In the genomic region with DNA sequence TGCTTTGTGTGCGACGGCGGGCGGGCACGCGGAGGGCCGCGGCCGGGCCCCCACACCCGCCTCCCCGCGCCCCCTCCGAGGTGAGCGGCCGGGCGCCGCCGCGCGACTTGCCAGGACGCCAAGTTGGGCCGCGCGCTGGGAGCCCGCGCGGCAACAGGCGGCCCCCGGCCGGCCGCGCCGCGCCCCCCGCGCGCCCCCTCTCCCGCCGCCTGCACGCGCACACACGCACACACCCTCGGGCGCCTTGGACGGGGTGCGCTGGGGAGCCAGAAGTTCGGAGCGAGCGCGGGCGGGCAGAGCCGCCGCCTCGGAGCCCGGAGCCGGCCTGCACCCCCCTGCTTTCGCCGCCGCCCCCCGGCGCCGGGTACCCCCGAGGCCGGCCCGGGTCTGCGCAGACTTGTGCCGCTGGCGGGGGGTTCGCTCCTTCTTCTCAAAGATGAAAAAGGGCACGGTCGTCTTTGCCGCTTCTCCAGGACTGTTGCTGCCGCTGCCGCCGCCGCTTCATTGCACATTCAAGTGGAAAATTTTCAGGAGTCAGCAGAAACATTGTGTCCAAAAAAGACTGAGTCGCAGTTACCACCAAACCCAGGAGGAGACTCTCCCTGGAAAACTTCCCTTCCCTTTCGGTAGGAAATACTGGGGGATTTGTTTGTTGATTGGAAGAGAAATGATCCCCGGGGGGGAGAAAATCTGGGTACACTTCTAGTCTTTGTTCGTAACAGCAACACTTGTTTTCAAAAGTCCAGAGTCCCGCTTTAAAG, we compare ENCODE assay signal across 8 cellular contexts. TPM values are rescaled to one million over a fixed set of nuclear protein-coding genes. Genes with fewer than 3 reads are reported as not detected.
DNase-seq lines count a peak whose midpoint lies in the region; TF ChIP-seq lines count a peak whose summit lies in the region.

No MANE protein-coding gene starts in this region.

- H3K4me3 Mint-ChIP-seq in activated CD4-positive, alpha-beta T cell treated with anti-CD3 and anti-CD28 coated beads, Interleukin-2, amount 10 ng/mL, durations not matched to agents 7 days and 5 days, result peak overlapping the region; percentile 52
- H3K4me3 Mint-ChIP-seq in chondrocyte (ENCODE audit: unreplicated experiment), result peak overlapping the region; percentile 89
- H3K4me3 Mint-ChIP-seq in stimulated activated naive CD8-positive, alpha-beta T cell treated with anti-CD3 and anti-CD28 coated beads, Interleukin-15, Interleukin-2, amounts not matched to agents 100 ng/mL and 50 ng/mL, for 24 hours, result peak overlapping the region; percentile 68

- no peaks in the 10 kb centered on the region for H3K9me3 Mint-ChIP-seq in activated CD4-positive, alpha-beta T cell treated with anti-CD3 and anti-CD28 coated beads, Interleukin-2, amount 10 ng/mL, durations not matched to agents 7 days and 5 days
- H3K9me3 Mint-ChIP-seq in chondrocyte (ENCODE audit: low read depth), result no peaks in the 10 kb centered on the region
- no peaks in the 10 kb centered on the region for H3K9me3 Mint-ChIP-seq in stimulated activated naive CD8-positive, alpha-beta T cell treated with anti-CD3 and anti-CD28 coated beads, Interleukin-15, Interleukin-2, amounts not matched to agents 100 ng/mL and 50 ng/mL, for 24 hours

- peaks cover 11% of the 10 kb centered on the region for H3K4me1 Mint-ChIP-seq in activated CD4-positive, alpha-beta T cell treated with anti-CD3 and anti-CD28 coated beads, Interleukin-2, amount 10 ng/mL, durations not matched to agents 7 days and 5 days
- peaks cover 48% of the 10 kb centered on the region for H3K4me1 Mint-ChIP-seq in chondrocyte (ENCODE audit: low read depth)
- H3K4me1 Mint-ChIP-seq in stimulated activated naive CD8-positive, alpha-beta T cell treated with anti-CD3 and anti-CD28 coated beads, Interleukin-15, Interleukin-2, amounts not matched to agents 100 ng/mL and 50 ng/mL, for 24 hours (ENCODE audit: low read depth), result peaks cover 10% of the 10 kb centered on the region

- POLR2A ChIA-PET in activated CD4-positive, alpha-beta T cell treated with anti-CD3 and anti-CD28 coated beads, Interleukin-2, amount 10 ng/mL, durations not matched to agents 7 days and 5 days (lab: Charles Lee), result no interaction called here

- peaks cover 62% of the 10 kb centered on the region for H3K27me3 Mint-ChIP-seq in activated CD4-positive, alpha-beta T cell treated with anti-CD3 and anti-CD28 coated beads, Interleukin-2, amount 10 ng/mL, durations not matched to agents 7 days and 5 days
- no peaks in the 10 kb centered on the region for H3K27me3 Mint-ChIP-seq in chondrocyte (ENCODE audit: low read depth)
- peaks cover 79% of the 10 kb centered on the region for H3K27me3 Mint-ChIP-seq in stimulated activated naive CD8-positive, alpha-beta T cell treated with anti-CD3 and anti-CD28 coated beads, Interleukin-15, Interleukin-2, amounts not matched to agents 100 ng/mL and 50 ng/mL, for 24 hours

- CTCF ChIA-PET in activated CD4-positive, alpha-beta T cell treated with anti-CD3 and anti-CD28 coated beads, Interleukin-2, amount 10 ng/mL, durations not matched to agents 7 days and 5 days (lab: Charles Lee), result no interaction called here

- TF ChIP-seq CTCF in chondrocyte (IDR thresholded peaks at IDR 0.05), result peak; percentile 24

- no peaks in the 10 kb centered on the region for H3K36me3 Mint-ChIP-seq in activated CD4-positive, alpha-beta T cell treated with anti-CD3 and anti-CD28 coated beads, Interleukin-2, amount 10 ng/mL, durations not matched to agents 7 days and 5 days (ENCODE audit: low read depth)
- H3K36me3 Mint-ChIP-seq in chondrocyte (ENCODE audit: low read depth), result no peaks in the 10 kb centered on the region
- H3K36me3 Mint-ChIP-seq in stimulated activated naive CD8-positive, alpha-beta T cell treated with anti-CD3 and anti-CD28 coated beads, Interleukin-15, Interleukin-2, amounts not matched to agents 100 ng/mL and 50 ng/mL, for 24 hours (ENCODE audit: low read depth), result no peaks in the 10 kb centered on the region

- peak overlapping the region; percentile 19 for H3K27ac Mint-ChIP-seq in activated CD4-positive, alpha-beta T cell treated with anti-CD3 and anti-CD28 coated beads, Interleukin-2, amount 10 ng/mL, durations not matched to agents 7 days and 5 days
- peak overlapping the region; percentile 97 for H3K27ac Mint-ChIP-seq in chondrocyte (ENCODE audit: unreplicated experiment)
- H3K27ac Mint-ChIP-seq in stimulated activated naive CD8-positive, alpha-beta T cell treated with anti-CD3 and anti-CD28 coated beads, Interleukin-15, Interleukin-2, amounts not matched to agents 100 ng/mL and 50 ng/mL, for 24 hours, result no peak overlapping the region

- DNase-seq in activated CD4-positive, alpha-beta T cell treated with anti-CD3 and anti-CD28 coated beads, Interleukin-2, amount 10 ng/mL, durations not matched to agents 7 days and 5 days, result no peak
- DNase-seq in activated CD4-positive, alpha-beta T cell treated with anti-CD3 and anti-CD28 coated beads, Interleukin-2, amount 50 U/mL, for 1 hour, result no peak
- DNase-seq in NCI-H748 (lab: John Stamatoyannopoulos, UW; ENCODE audit: unreplicated experiment) (peak; percentile 69), chondrocyte (ENCODE audit: low spot score) (no peak), left kidney (ENCODE audit: low read depth, low spot score) (peak; percentile 75), Kasumi-1 (lab: John Stamatoyannopoulos, UW) (no peak), DMS114 treated with DMSO at 0.1 percent for 48 hours (lab: John Stamatoyannopoulos, UW; ENCODE audit: unreplicated experiment) (no peak)

RNA-seq across cellular contexts. Expression of gene TEAD1, which starts 0.9 kb away (rescaled TPM):
- under 1 TPM; 0.12 to 0.15 TPM for total RNA-seq in activated CD4-positive, alpha-beta T cell treated with anti-CD3 and anti-CD28 coated beads, Interleukin-2, amount 10 ng/mL, durations not matched to agents 7 days and 5 days
- total RNA-seq in chondrocyte, result 128 to 137 TPM (median 135 TPM) in 3 replicates

Comparison
In these comparisons a context has a peak if more than half of its experiments do, and no peak if none do; other contexts are left out.
1. DNase-seq: peak in NCI-H748 (single experiment) and left kidney (single experiment); none in activated CD4-positive, alpha-beta T cell treated with anti-CD3 and anti-CD28 coated beads, Interleukin-2, amount 10 ng/mL, durations not matched to agents 7 days and 5 days (single experiment), activated CD4-positive, alpha-beta T cell treated with anti-CD3 and anti-CD28 coated beads, Interleukin-2, amount 50 U/mL, for 1 hour (single experiment), chondrocyte (single experiment), Kasumi-1 (0 of 2) and DMS114 treated with DMSO at 0.1 percent for 48 hours (single experiment).
2. RNA of gene TEAD1, which starts 0.9 kb away (total RNA-seq): 128 to 137 TPM in chondrocyte; 0.12 to 0.15 TPM in activated CD4-positive, alpha-beta T cell treated with anti-CD3 and anti-CD28 coated beads, Interleukin-2, amount 10 ng/mL, durations not matched to agents 7 days and 5 days; every median in the first group is over 100 times any median in the second.
3. Peak in every context shown above with its lines, with median percentiles within 50 percentile points of each other: H3K4me3 Mint-ChIP-seq.